8 cellular contexts compared by ENCODE assay signal in the genomic region with DNA sequence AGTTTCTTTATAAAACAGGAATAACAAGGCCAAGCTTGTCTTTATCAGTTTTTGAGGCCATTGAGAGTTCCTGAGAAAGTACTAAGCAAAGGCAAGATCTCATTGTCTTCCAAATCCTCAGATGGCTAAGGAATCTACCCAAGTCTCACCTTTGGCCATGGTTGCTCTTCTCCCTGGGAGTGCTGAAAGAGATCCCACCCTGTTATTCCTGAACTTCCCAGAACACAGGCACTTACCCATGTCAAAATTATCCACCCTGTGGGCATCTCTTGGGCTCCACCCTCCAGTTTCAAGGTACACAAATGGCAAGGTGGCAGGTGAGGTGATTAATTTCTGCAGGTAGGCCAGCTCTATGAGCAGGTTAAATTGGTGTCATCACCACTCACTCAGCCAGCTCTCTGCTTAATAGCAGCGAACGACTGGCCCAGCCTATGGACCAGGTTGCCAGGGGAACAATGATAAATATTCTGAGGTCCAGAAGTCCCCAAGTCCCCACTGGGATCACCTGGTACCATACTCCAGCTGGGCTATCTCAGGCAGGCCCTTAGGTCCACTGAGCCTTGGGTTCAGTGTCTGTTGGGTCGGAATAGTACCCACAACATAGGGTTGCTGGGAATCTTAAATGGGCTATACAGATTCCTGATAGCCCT. TPM values are rescaled to one million over a fixed set of nuclear protein-coding genes. Genes with fewer than 3 reads are reported as not detected.
A peak's percentile ranks its signal among the peaks of the same experiment; 100 is the strongest.
DNase-seq lines count a peak whose midpoint lies in the region; ATAC-seq and TF ChIP-seq lines count a peak whose summit lies in the region.

No MANE protein-coding gene starts in this region.

- H3K9me3 Mint-ChIP-seq in CD14-positive monocyte (peaks cover 0 to 14% (median 4%) of the 10 kb centered on the region in 7 donors), HFFc6 (no peaks in the 10 kb centered on the region), nephron progenitor cell (no peaks in the 10 kb centered on the region)

- H3K36me3 ChIP-seq in ascending aorta = no peaks in the 10 kb centered on the region

- H3K4me1 Mint-ChIP-seq in CD14-positive monocyte (peaks cover 30% of the 10 kb centered on the region), HFFc6 (ENCODE audit: low read depth) (peaks cover 37% of the 10 kb centered on the region), nephron progenitor cell (peaks cover 50% of the 10 kb centered on the region)

- TF ChIP-seq CTCF in CD14-positive monocyte (IDR thresholded peaks at IDR 0.05) = no peak
- no peak for TF ChIP-seq CTCF in HFFc6 (IDR thresholded peaks at IDR 0.05)
- TF ChIP-seq CTCF in ascending aorta (IDR thresholded peaks at IDR 0.05) = no peak
- no peak for TF ChIP-seq CTCF in nephron progenitor cell (IDR thresholded peaks at IDR 0.05)

- H3K27me3 Mint-ChIP-seq in CD14-positive monocyte (ENCODE audit: low read depth in 3 of 3) (peaks cover 50 to 73% (median 56%) of the 10 kb centered on the region in 3 donors), HFFc6 (ENCODE audit: insufficient read depth) (peaks cover 5% of the 10 kb centered on the region), nephron progenitor cell (ENCODE audit: low read depth, poor library complexity) (peaks cover 10% of the 10 kb centered on the region)

- peaks cover 0 to 17% of the 10 kb centered on the region in 2 donors for H3K36me3 Mint-ChIP-seq in CD14-positive monocyte
- H3K36me3 Mint-ChIP-seq in HFFc6 (ENCODE audit: low read depth) = no peaks in the 10 kb centered on the region
- H3K36me3 Mint-ChIP-seq in nephron progenitor cell (ENCODE audit: low read depth) = no peaks in the 10 kb centered on the region

- no peaks in the 10 kb centered on the region for H3K9me3 ChIP-seq in ascending aorta

- no peaks in the 10 kb centered on the region for H3K27me3 ChIP-seq in ascending aorta

- peak overlapping the region; percentile 66 to 98 for H3K4me3 Mint-ChIP-seq in CD14-positive monocyte
- H3K4me3 Mint-ChIP-seq in HFFc6 = peak overlapping the region; percentile 96
- peak overlapping the region; percentile 95 for H3K4me3 Mint-ChIP-seq in nephron progenitor cell

- H3K4me3 ChIP-seq in ascending aorta = peak overlapping the region; percentile 73 to 91

- H3K27ac Mint-ChIP-seq in CD14-positive monocyte (peak overlapping the region in 1 of 7 donors; percentile 55), HFFc6 (peak overlapping the region; percentile 99), nephron progenitor cell (no peak overlapping the region)

- intact Hi-C loops in CD14-positive monocyte (cut with micrococcal nuclease) (loop anchor here (5.0 to 10.0 kb wide), 5 partner anchors 67 to 370 kb away; a partner anchor contains a TSS), ascending aorta (cut with DNase I) (loop anchor here (5.0 kb wide), 4 partner anchors 52 to 982 kb away; a partner anchor contains a TSS)

- H3K27ac ChIP-seq in ascending aorta = peak overlapping the region; percentile 87 to 98

- H3K4me1 ChIP-seq in ascending aorta = peaks cover 0 to 12% of the 10 kb centered on the region in 2 donors

- DNase-seq in CD14-positive monocyte (ENCODE audit: low spot score) (no peak), HFFc6 (no peak), ascending aorta (ENCODE audit: low spot score in 2 of 2) (no peak), nephron progenitor cell (no peak), DMS 273 (lab: John Stamatoyannopoulos, UW; ENCODE audit: unreplicated experiment) (no peak), NCI-H526 treated with DMSO at 0.1 percent for 48 hours (lab: John Stamatoyannopoulos, UW) (no peak)

- ATAC-seq in HG03342 (IDR thresholded peaks at IDR 0.05; ENCODE audit: unreplicated experiment) (no peak), HG03097 (IDR thresholded peaks at IDR 0.05; ENCODE audit: low FRiP score, unreplicated experiment) (no peak)

RNA-seq across cellular contexts. Expression of a gene that starts 2.3 kb away (rescaled TPM):
- under 1 TPM; 0.20 to 0.33 TPM for polyA plus RNA-seq in CD14-positive monocyte
- 10 to 100 TPM; 28.7 to 38.5 (median 33.3) TPM for total RNA-seq in HFFc6 (2021; fragmentation: NEBNext Ultra II Directional; extraction: Animal tissue kit (Norgen Biotek cat#: 25700))
- total RNA-seq in ascending aorta = 18.5 TPM
